ENCODE assay signal across 9 cellular contexts in genomic region chr2:171347591-171348032, GRCh38.
DNase-seq lines count a peak whose midpoint lies in the region; ATAC-seq, FAIRE-seq and TF ChIP-seq lines count a peak whose summit lies in the region.
"Had no signal": no experiment of that assay in that cellular context is flagged by ENCODE, and none has a peak within 500 bp of the region (broad histone marks: within the 10 kb centered on the region; RNA-seq: fewer than 3 reads in every experiment).

No MANE protein-coding gene starts in this region.

- POLR2A ChIA-PET in naive thymus-derived CD8-positive, alpha-beta T cell (lab: Charles Lee): no interaction called here

- H2BK120ac ChIP-seq in trophoblast cell (ENCODE audit: insufficient read depth, low read length, poor library complexity): no peak overlapping the region

- no peak overlapping the region for H3K4me3 Mint-ChIP-seq in naive thymus-derived CD8-positive, alpha-beta T cell
- H3K4me3 Mint-ChIP-seq: nephron had no signal

- H3K27ac Mint-ChIP-seq in naive thymus-derived CD8-positive, alpha-beta T cell: peak overlapping the region in 1 of 10 donors; percentile 3

- H2BK5ac ChIP-seq in trophoblast cell (ENCODE audit: low read depth, low read length, poor library complexity): no peak overlapping the region

- no peaks in the 10 kb centered on the region for H3K79me1 ChIP-seq in trophoblast cell (ENCODE audit: low read length)

- peaks cover 0 to 9% (median 3%) of the 10 kb centered on the region in 4 donors for H3K4me1 Mint-ChIP-seq in naive thymus-derived CD8-positive, alpha-beta T cell

- no peak overlapping the region for H3K14ac ChIP-seq in trophoblast cell (ENCODE audit: low read length)

- H3K36me3 Mint-ChIP-seq in naive thymus-derived CD8-positive, alpha-beta T cell: peaks cover 0 to 6% (median 2%) of the 10 kb centered on the region in 3 donors

- H4K12ac ChIP-seq in trophoblast cell (ENCODE audit: low read depth, low read length): no peak overlapping the region

- no peak overlapping the region for H4K91ac ChIP-seq in trophoblast cell (ENCODE audit: low read depth, low read length)

- DNase-seq in EL: peak; percentile 91
- DNase-seq in HT1080 (ENCODE audit: low read depth): peak; percentile 83
- peak; percentile 14 for DNase-seq in bronchial epithelial cell (ENCODE audit: low read depth)
- peak; percentile 64 to 88 for DNase-seq in trophoblast cell
- no peak for DNase-seq in naive thymus-derived CD8-positive, alpha-beta T cell
- DNase-seq in foreskin melanocyte: no peak
- DNase-seq in stimulated activated CD4-positive, alpha-beta T cell treated with anti-CD3 and anti-CD28 coated beads, Interleukin-2, amount 100 ng/mL, for 48 hours: no peak

- H3K4me3 ChIP-seq in bronchial epithelial cell (ENCODE audit: low read depth, low read length) (no peak overlapping the region), trophoblast cell (ENCODE audit: low read depth, low read length) (no peak overlapping the region)

- no peaks in the 10 kb centered on the region for H3K9me3 ChIP-seq in trophoblast cell (ENCODE audit: insufficient read depth, low read depth, low read length)

- H3K4ac ChIP-seq in trophoblast cell (ENCODE audit: low read depth, low read length): no peak overlapping the region

- TF ChIP-seq CTCF in bronchial epithelial cell (IDR thresholded peaks at IDR 0.05; ENCODE audit: insufficient read depth, low read length, severe bottlenecking): no peak

- no peak for ATAC-seq in HG02840 (IDR thresholded peaks at IDR 0.05; ENCODE audit: low FRiP score, unreplicated experiment)
- no peak for ATAC-seq in naive thymus-derived CD8-positive, alpha-beta T cell

- peaks cover 0 to 2% of the 10 kb centered on the region in 2 experiments for H3K4me1 ChIP-seq in trophoblast cell (ENCODE audit: control insufficient read depth in 1 of 2, insufficient read depth in 2 of 2, low read length in 2 of 2)

- no peak overlapping the region for H3K18ac ChIP-seq in trophoblast cell (ENCODE audit: low read length)

- FAIRE-seq in bronchial epithelial cell (lab: Jason Lieb, UNC): no peak

- no peak overlapping the region for H2AK5ac ChIP-seq in trophoblast cell (ENCODE audit: low read length)

- no peak overlapping the region for H3K23ac ChIP-seq in trophoblast cell (ENCODE audit: low read length)

- no peak overlapping the region for H3K9ac ChIP-seq in trophoblast cell (ENCODE audit: low read length)

- no peaks in the 10 kb centered on the region for H3K27me3 Mint-ChIP-seq in naive thymus-derived CD8-positive, alpha-beta T cell

- H3K36me3 ChIP-seq in bronchial epithelial cell (ENCODE audit: control insufficient read depth, insufficient read depth, low read length) (no peaks in the 10 kb centered on the region), trophoblast cell (ENCODE audit: control insufficient read depth in 1 of 2, insufficient read depth in 2 of 2, low read length in 2 of 2) (no peaks in the 10 kb centered on the region)

- no peak overlapping the region for H3K4me2 ChIP-seq in trophoblast cell (ENCODE audit: low read length)

- peaks cover 0 to 10% (median 0%) of the 10 kb centered on the region in 9 donors for H3K9me3 Mint-ChIP-seq in naive thymus-derived CD8-positive, alpha-beta T cell

- no peak overlapping the region for H2BK12ac ChIP-seq in trophoblast cell (ENCODE audit: low read length)

- no CpG with 5 or more reads among the region's 3 CpGs for WGBS in trophoblast cell (ENCODE audit: extremely low coverage, insufficient coverage, insufficient read length)

- H3K27ac ChIP-seq in trophoblast cell (ENCODE audit: low read depth, low read length): no peak overlapping the region

- no peak overlapping the region for H4K8ac ChIP-seq in trophoblast cell (ENCODE audit: low read depth, low read length)

- H3K79me2 ChIP-seq in trophoblast cell (ENCODE audit: control insufficient read depth, insufficient read depth, low read length, poor library complexity): no peaks in the 10 kb centered on the region

- H2AFZ ChIP-seq in trophoblast cell (ENCODE audit: insufficient read depth, low read length, poor library complexity): no peak overlapping the region

- H3K27me3 ChIP-seq in bronchial epithelial cell (ENCODE audit: control insufficient read depth, insufficient read depth, low read length): no peaks in the 10 kb centered on the region
- no peaks in the 10 kb centered on the region for H3K27me3 ChIP-seq in trophoblast cell (ENCODE audit: insufficient read depth, low read length)

Comparison
In these comparisons a context has a peak if more than half of its experiments do, and no peak if none do; other contexts are left out.
1. DNase-seq: peak in EL (single experiment), HT1080 (single experiment), bronchial epithelial cell (single experiment) and trophoblast cell (2 of 2); none in naive thymus-derived CD8-positive, alpha-beta T cell (0 of 10), foreskin melanocyte (single experiment) and stimulated activated CD4-positive, alpha-beta T cell treated with anti-CD3 and anti-CD28 coated beads, Interleukin-2, amount 100 ng/mL, for 48 hours (0 of 2).